1 cellular context compared by ENCODE assay signal in the genomic region with DNA sequence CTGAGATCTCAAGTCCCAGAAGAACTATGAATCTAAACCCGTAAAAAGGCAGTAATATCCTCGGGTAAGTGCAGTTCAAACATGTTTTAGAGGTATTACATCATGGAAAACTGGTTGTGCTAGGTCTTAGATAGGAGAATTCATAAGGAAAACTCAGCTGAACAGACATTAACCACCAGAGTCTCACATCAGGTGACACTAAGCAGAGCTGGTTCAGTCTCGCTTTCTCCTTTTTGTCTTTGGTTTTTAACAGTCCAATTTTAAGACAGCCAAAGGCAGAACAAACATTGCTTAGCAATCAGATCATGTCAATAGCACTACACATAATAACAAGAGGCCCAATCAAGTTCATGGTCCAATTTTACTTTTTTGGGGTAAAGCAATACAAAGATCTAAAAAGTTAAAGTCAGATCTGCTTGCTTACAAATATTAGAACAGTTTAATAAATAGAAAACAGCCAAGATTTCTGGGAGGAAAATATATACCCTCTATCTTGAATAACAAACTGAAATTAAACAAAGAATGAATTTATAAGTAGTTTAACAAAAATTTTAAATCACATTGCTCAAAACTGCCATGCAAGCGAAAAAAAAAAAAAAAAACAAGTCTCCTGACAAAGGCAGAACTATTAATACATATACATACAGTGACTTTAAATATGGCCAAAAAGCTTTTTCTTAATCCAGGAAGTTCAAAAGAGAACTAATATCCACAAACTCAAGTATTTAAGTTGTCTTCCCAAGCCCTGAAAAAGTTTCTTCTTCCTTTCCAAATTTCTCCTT.
A peak's percentile ranks its signal among the peaks of the same experiment; 100 is the strongest.
TF ChIP-seq lines count a peak whose summit lies in the region.

No MANE protein-coding gene starts in this region.

TF ChIP-seq in HEK293, 187 proteins besides CTCF, POLR2A, EP300 and RAD21 (continued from another document):
- no peak for TF ChIP-seq ZNF274 (IDR thresholded peaks at IDR 0.05; ENCODE audit: low read length)
- no peak for TF ChIP-seq ZNF274 (tag by site-specific recombination; IDR thresholded peaks at IDR 0.05; ENCODE audit: borderline replicate concordance)
- no peak for TF ChIP-seq ZNF133 (tag by site-specific recombination; IDR thresholded peaks at IDR 0.05)
- TF ChIP-seq, protein P1, sequence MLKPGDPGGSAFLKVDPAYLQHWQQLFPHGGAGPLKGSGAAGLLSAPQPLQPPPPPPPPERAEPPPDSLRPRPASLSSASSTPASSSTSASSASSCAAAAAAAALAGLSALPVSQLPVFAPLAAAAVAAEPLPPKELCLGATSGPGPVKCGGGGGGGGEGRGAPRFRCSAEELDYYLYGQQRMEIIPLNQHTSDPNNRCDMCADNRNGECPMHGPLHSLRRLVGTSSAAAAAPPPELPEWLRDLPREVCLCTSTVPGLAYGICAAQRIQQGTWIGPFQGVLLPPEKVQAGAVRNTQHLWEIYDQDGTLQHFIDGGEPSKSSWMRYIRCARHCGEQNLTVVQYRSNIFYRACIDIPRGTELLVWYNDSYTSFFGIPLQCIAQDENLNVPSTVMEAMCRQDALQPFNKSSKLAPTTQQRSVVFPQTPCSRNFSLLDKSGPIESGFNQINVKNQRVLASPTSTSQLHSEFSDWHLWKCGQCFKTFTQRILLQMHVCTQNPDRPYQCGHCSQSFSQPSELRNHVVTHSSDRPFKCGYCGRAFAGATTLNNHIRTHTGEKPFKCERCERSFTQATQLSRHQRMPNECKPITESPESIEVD (tag by site-specific recombination; IDR thresholded peaks at IDR 0.05) = peak; percentile 87
- no peak for TF ChIP-seq SCRT1 (tag by site-specific recombination; IDR thresholded peaks at IDR 0.05; ENCODE audit: borderline replicate concordance)
- no peak for TF ChIP-seq ZNF677 (tag by site-specific recombination; IDR thresholded peaks at IDR 0.05)
- TF ChIP-seq ZNF19 (tag by site-specific recombination; IDR thresholded peaks at IDR 0.05; ENCODE audit: low read depth) = no peak
- no peak for TF ChIP-seq ZNF626 (tag by site-specific recombination; IDR thresholded peaks at IDR 0.05)
